In genomic region chr16:1300664-1301476, GRCh38 we compare ENCODE assay signal across 8 cellular contexts. TPM values are rescaled to one million over a fixed set of nuclear protein-coding genes. Genes with fewer than 3 reads are reported as not detected.
DNase-seq lines count a peak whose midpoint lies in the region; ATAC-seq, FAIRE-seq and TF ChIP-seq lines count a peak whose summit lies in the region.

No MANE protein-coding gene starts in this region.

- peak; percentile 87 for TF ChIP-seq CTCF in fibroblast of the aortic adventitia (IDR thresholded peaks at IDR 0.05; ENCODE audit: insufficient read depth, low read length)
- TF ChIP-seq CTCF in omental fat pad (IDR thresholded peaks at IDR 0.05), result peak in 1 of 3 donors; percentile 35
- peak; percentile 48 to 92 (median 68) for TF ChIP-seq CTCF in thyroid gland (IDR thresholded peaks at IDR 0.05)

- H3K27ac ChIP-seq in thyroid gland, result no peak overlapping the region

- ATAC-seq in omental fat pad (ENCODE audit: low FRiP score), result peak; percentile 34

- H3K4me3 ChIP-seq in fibroblast of the aortic adventitia (ENCODE audit: low read depth, low read length), result no peak overlapping the region
- no peak overlapping the region for H3K4me3 ChIP-seq in thyroid gland (replicated peaks in 1 of 3)

- no peak for TF ChIP-seq POLR2A in thyroid gland (IDR thresholded peaks at IDR 0.05)

- FAIRE-seq in GM19239 (lab: Jason Lieb, UNC), result no peak

- WGBS in thyroid gland, 2 donors, result 11% methylated on average over 4 to 23 of the region's 42 CpGs

- no peaks in the 10 kb centered on the region for H3K36me3 ChIP-seq in thyroid gland

- intact Hi-C loops in thyroid gland (cut with DNase I), result no loop called here

- DNase-seq in 8988T (peak; percentile 91), GM19239 (ENCODE audit: insufficient read length, low spot score) (peak; percentile 89), fibroblast of the aortic adventitia (ENCODE audit: low read depth) (peak; percentile 32), omental fat pad (ENCODE audit: low spot score) (no peak), thyroid gland (peak; percentile 61 to 71), COR-L47 (lab: John Stamatoyannopoulos, UW) (no peak)
- peak; percentile 56 to 58 for DNase-seq in activated T-helper 1 cell treated with anti-CD3 and anti-CD28 coated beads, Interleukin-2, amount 50 U/mL, for 16 hours (ENCODE audit: low read depth in 1 of 2, low spot score in 1 of 2)

- no peaks in the 10 kb centered on the region for H3K27me3 ChIP-seq in thyroid gland

- H3K9me3 ChIP-seq in thyroid gland, result no peaks in the 10 kb centered on the region

- peaks cover 9 to 21% of the 10 kb centered on the region in 2 donors for H3K4me1 ChIP-seq in thyroid gland

TF ChIP-seq in PFSK-1, 5 proteins besides CTCF, POLR2A, EP300 and RAD21:
- TF ChIP-seq REST (IDR thresholded peaks at IDR 0.05; ENCODE audit: insufficient read depth in 1 of 2, low read depth in 2 of 2, low read length in 2 of 2) (no peak), FOXP2 (optimal IDR thresholded peaks at IDR 0.05; ENCODE audit: borderline replicate concordance, extremely low read depth, extremely low read length, insufficient read depth) (peak; percentile 51), SIN3A (IDR thresholded peaks at IDR 0.05; ENCODE audit: borderline replicate concordance, insufficient read depth, low read length) (no peak), TAF1 (IDR thresholded peaks at IDR 0.05; ENCODE audit: borderline replicate concordance, insufficient read depth, low read length) (no peak), POLR2AphosphoS5 (IDR thresholded peaks at IDR 0.05; ENCODE audit: low read depth, low read length) (no peak)

RNA-seq across cellular contexts. Expression of gene UBE2I, which starts 8.6 kb away (rescaled TPM):
- polyA plus RNA-seq in PFSK-1 (2012; ENCODE audit: insufficient read length, low read depth), result 203 TPM
- 39.8 and 70.3 TPM in 2 replicates for total RNA-seq in fibroblast of the aortic adventitia (ENCODE audit: low replicate concordance)
- 10 to 100 TPM; 50.9 to 94.9 (median 72.5) TPM for total RNA-seq in omental fat pad
- total RNA-seq in thyroid gland, result 100 to 1,000 TPM in 1 of 4 donors, 10 to 100 TPM in 3; 43.4 to 107 (median 79.6) TPM

RNA-seq across cellular contexts. Expression of gene BAIAP3, which starts 32.6 kb away (rescaled TPM):
- 4.9 TPM for polyA plus RNA-seq in PFSK-1 (2012; ENCODE audit: insufficient read length, low read depth)
- total RNA-seq in fibroblast of the aortic adventitia (ENCODE audit: low replicate concordance), result 0.09 TPM in 1 of 2 replicates, not detected in the other
- total RNA-seq in omental fat pad, result 10 to 100 TPM in 1 of 4 donors, 1 to 10 TPM in 3; 1.5 to 14.2 (median 1.9) TPM
- 1 to 10 TPM in 2 of 4 donors, under 1 TPM in 2; 0.45 to 3.0 (median 1.6) TPM for total RNA-seq in thyroid gland

RNA-seq across cellular contexts. Expression of gene TPSD1, which starts 45.0 kb away (rescaled TPM):
- not detected for polyA plus RNA-seq in PFSK-1 (2012; ENCODE audit: insufficient read length, low read depth)
- not detected in 2 replicates for total RNA-seq in fibroblast of the aortic adventitia (ENCODE audit: low replicate concordance)
- total RNA-seq in omental fat pad, result 1 to 10 TPM in 1 of 4 donors, not detected in 3; 1.2 TPM
- total RNA-seq in thyroid gland, result under 1 TPM in 1 of 4 donors, not detected in 3; 0.33 TPM

RNA-seq across cellular contexts. Expression of gene TSR3, which starts 50.8 kb away (rescaled TPM):
- 108 TPM for polyA plus RNA-seq in PFSK-1 (2012; ENCODE audit: insufficient read length, low read depth)
- total RNA-seq in fibroblast of the aortic adventitia (ENCODE audit: low replicate concordance) (49.3 and 73.3 TPM in 2 replicates), omental fat pad (10 to 100 TPM; 42.4 to 78.5 (median 61.9) TPM), thyroid gland (100 to 1,000 TPM in 2 of 4 donors, 10 to 100 TPM in 2; 84.1 to 107 (median 96.7) TPM)

RNA-seq across cellular contexts. Expression of gene GNPTG, which starts 50.9 kb away (rescaled TPM):
- 53.4 TPM for polyA plus RNA-seq in PFSK-1 (2012; ENCODE audit: insufficient read length, low read depth)
- total RNA-seq in fibroblast of the aortic adventitia (ENCODE audit: low replicate concordance) (36.3 and 80.4 TPM in 2 replicates), omental fat pad (10 to 100 TPM; 48.3 to 77.1 (median 65.8) TPM), thyroid gland (100 to 1,000 TPM in 1 of 4 donors, 10 to 100 TPM in 3; 53.6 to 121 (median 70.0) TPM)

Comparison
In these comparisons a context has a peak if more than half of its experiments do, and no peak if none do; other contexts are left out.
1. DNase-seq: peak in 8988T (single experiment), GM19239 (single experiment), activated T-helper 1 cell treated with anti-CD3 and anti-CD28 coated beads, Interleukin-2, amount 50 U/mL, for 16 hours (2 of 2), fibroblast of the aortic adventitia (single experiment) and thyroid gland (2 of 2); none in omental fat pad (single experiment) and COR-L47 (single experiment).